ENCODE assay signal across 13 cellular contexts in the genomic region with DNA sequence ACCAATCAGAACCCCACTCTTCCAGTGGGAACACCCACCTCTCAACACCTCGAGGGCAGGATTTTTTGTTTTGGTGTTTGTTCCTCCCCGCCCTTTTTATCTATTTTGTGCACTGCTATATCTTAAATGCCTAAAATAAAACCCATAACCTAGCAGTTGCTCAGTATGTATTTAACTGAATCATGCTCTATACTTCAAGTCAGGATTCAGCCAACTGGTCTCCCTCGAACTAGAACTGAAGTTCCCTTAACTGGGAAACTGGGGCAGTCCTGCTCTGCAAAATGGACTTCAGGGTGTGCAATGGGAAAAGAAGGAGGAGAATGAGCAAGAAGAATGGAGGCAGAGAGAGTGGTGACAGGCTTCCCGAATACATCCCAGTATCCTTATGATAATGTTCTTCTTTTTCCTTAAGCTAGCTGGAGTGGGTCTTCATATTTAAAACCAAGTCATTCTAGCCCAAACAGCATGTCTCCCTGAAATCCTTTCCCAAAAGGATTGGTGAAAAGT. TPM values are rescaled to one million over a fixed set of nuclear protein-coding genes. Genes with fewer than 3 reads are reported as not detected.
DNase-seq lines count a peak whose midpoint lies in the region; ATAC-seq and TF ChIP-seq lines count a peak whose summit lies in the region.
"Had no signal": no experiment of that assay in that cellular context is flagged by ENCODE, and none has a peak within 500 bp of the region (broad histone marks: within the 10 kb centered on the region; RNA-seq: fewer than 3 reads in every experiment).

No MANE protein-coding gene starts in this region.

- H3K9me3 ChIP-seq in PC-3 (ENCODE audit: low read length) (no peaks in the 10 kb centered on the region), spleen (no peaks in the 10 kb centered on the region)

- no TSS peak for BruUV-seq in PC-3 (replicated peaks; lab: Mats Ljungman, UMichigan)

- TF ChIP-seq CTCF in C4-2B (conservative IDR thresholded peaks at IDR 0.05) (no peak), PC-3 (conservative IDR thresholded peaks at IDR 0.05; ENCODE audit: low read depth, low read length) (no peak), dorsolateral prefrontal cortex (IDR thresholded peaks at IDR 0.05 in 54 of 56, conservative IDR thresholded peaks at IDR 0.05 in 2 of 56; ENCODE audit: low read depth in 1 of 56, partially characterized antibody in 56 of 56) (no peak), spleen (IDR thresholded peaks at IDR 0.05 in 8 of 11, conservative IDR thresholded peaks at IDR 0.05 in 3 of 11) (no peak)

- WGBS in spleen, 5 donors, result 88 to 97% (median 90%) methylated on average over 4 of the region's 4 CpGs

- no peak for DNase-seq in PC-3
- no peak for DNase-seq in dorsolateral prefrontal cortex
- DNase-seq in spleen, result no peak
- DNase-seq: CD8-positive, alpha-beta memory T cell; DMS79 treated with DMSO at 0.1 percent for 48 hours; NCI-H1436; NCI-H2171; NCI-H446 treated with DMSO at 0.1 percent for 48 hours had no signal

- POLR2A ChIA-PET in PC-3 (lab: Charles Lee; ENCODE audit: unreplicated experiment), result no interaction called here

- ATAC-seq in PC-3, result no peak
- ATAC-seq in HG02885 (IDR thresholded peaks at IDR 0.05; ENCODE audit: poor library complexity, unreplicated experiment), result no peak
- ATAC-seq in GM18858 (IDR thresholded peaks at IDR 0.05; ENCODE audit: unreplicated experiment), result no peak
- ATAC-seq in GM19035 (IDR thresholded peaks at IDR 0.05; ENCODE audit: unreplicated experiment), result no peak
- no peak for ATAC-seq in HG02884 (IDR thresholded peaks at IDR 0.05; ENCODE audit: unreplicated experiment)

- no peak overlapping the region for H3K9ac ChIP-seq in PC-3 (ENCODE audit: low read length)

- H3K4me3 ChIP-seq in PC-3 (ENCODE audit: low read length) (no peak overlapping the region), dorsolateral prefrontal cortex (peak overlapping the region in 51 of 59 donors; percentile 18 to 73 (median 53)), spleen (no peak overlapping the region)

- H3K27ac ChIP-seq in C4-2B (peak overlapping the region; percentile 95), PC-3 (ENCODE audit: low read length) (peak overlapping the region; percentile 80), dorsolateral prefrontal cortex (peak overlapping the region in 58 of 59 donors; percentile 90 to 100 (median 97)), spleen (peak overlapping the region in 6 of 8 donors; percentile 84 to 93 (median 87))

- TF ChIP-seq POLR2A in spleen (IDR thresholded peaks at IDR 0.05), result no peak

- no peak overlapping the region for H2AFZ ChIP-seq in PC-3 (ENCODE audit: low read length)

- no peaks in the 10 kb centered on the region for H3K27me3 ChIP-seq in PC-3 (ENCODE audit: low read length)
- H3K27me3 ChIP-seq in dorsolateral prefrontal cortex, result no peaks in the 10 kb centered on the region
- no peaks in the 10 kb centered on the region for H3K27me3 ChIP-seq in spleen (replicated peaks in 1 of 7)

- H4K20me1 ChIP-seq in PC-3 (ENCODE audit: low read length), result no peaks in the 10 kb centered on the region

- H3K4me2 ChIP-seq in PC-3 (ENCODE audit: low read length), result peak overlapping the region; percentile 67

- no peaks in the 10 kb centered on the region for H3K36me3 ChIP-seq in PC-3 (ENCODE audit: low read depth, low read length)
- H3K36me3 ChIP-seq in spleen, result no peaks in the 10 kb centered on the region

- CTCF ChIA-PET in PC-3 (lab: Charles Lee), result no interaction called here

- no peaks in the 10 kb centered on the region for H3K9me2 ChIP-seq in PC-3 (replicated peaks; ENCODE audit: low read length)

- intact Hi-C loops in PC-3 (cut with micrococcal nuclease), result loop anchor here (5.0 kb wide), 1 partner anchor 45 kb away; no protein-coding TSS in a partner anchor
- intact Hi-C loops in dorsolateral prefrontal cortex (cut with DNase I), result loop anchor here (1.0 to 5.0 kb wide), 4 partner anchors 21 to 250 kb away; partner anchors contain the start of genes BOD1 (in 1 of the 2) and CPEB4 (in 1 of the 2)
- intact Hi-C loops in spleen (cut with DNase I; ENCODE audit: low total_unique reads), result no loop called here

- H3K79me2 ChIP-seq in PC-3 (ENCODE audit: low read length), result no peaks in the 10 kb centered on the region

- H3K4me1 ChIP-seq in PC-3 (ENCODE audit: insufficient read depth, low read length) (peaks cover 27% of the 10 kb centered on the region), spleen (peaks cover 0 to 74% (median 31%) of the 10 kb centered on the region in 6 donors)

- H3F3A ChIP-seq in PC-3 (ENCODE audit: low read length, unreplicated experiment), result no peaks in the 10 kb centered on the region

RNA-seq across cellular contexts. Expression of gene CPEB4, which starts 20.9 kb away (rescaled TPM):
- total RNA-seq in PC-3 (2014; rRNA removed) (26.2 and 37.0 TPM in 2 replicates), dorsolateral prefrontal cortex (100 to 1,000 TPM in 119 of 120 experiments, 10 to 100 TPM in 1; 95.3 to 182 (median 133) TPM), spleen (100 to 1,000 TPM in 2 of 7 donors, 10 to 100 TPM in 5; 65.5 to 107 (median 88.3) TPM)
- polyA plus RNA-seq in spleen, result 1 to 10 TPM; 2.3 to 7.3 (median 2.9) TPM

Comparison
In these comparisons a context has a peak if more than half of its experiments do, and no peak if none do; other contexts are left out.
1. H3K4me3 ChIP-seq: peak in dorsolateral prefrontal cortex (51 of 59); none in PC-3 (single experiment) and spleen (0 of 8).
2. Peak in every context shown above with its lines, with median percentiles within 50 percentile points of each other: H3K27ac ChIP-seq.